ENCODE assay signal across 9 cellular contexts in the genomic region with DNA sequence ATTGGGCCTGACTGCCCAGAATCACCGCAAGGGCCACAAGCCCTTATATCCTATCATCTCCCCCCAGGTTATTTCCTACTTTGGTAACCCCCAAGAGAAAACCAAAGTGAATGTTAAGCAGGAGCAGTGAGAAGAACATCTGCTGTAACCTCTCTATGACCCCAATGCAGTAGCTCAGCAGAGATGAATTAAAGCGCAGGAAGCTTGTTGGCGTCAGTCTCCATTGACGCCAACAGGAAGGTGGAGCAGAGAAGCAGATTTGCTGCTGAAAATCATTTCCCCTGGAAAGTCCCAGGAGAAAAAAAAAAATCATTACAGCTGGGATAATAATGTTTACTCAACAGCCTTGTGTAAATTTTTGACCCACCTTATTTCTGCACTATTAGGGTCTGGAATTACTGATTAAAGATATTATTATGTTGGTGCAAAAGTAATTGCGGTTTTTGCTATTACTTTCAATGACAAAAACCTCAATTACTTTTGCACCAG. TPM values are rescaled to one million over a fixed set of nuclear protein-coding genes. Genes with fewer than 3 reads are reported as not detected.
DNase-seq lines count a peak whose midpoint lies in the region; ATAC-seq, FAIRE-seq and TF ChIP-seq lines count a peak whose summit lies in the region.
"Had no signal": no experiment of that assay in that cellular context is flagged by ENCODE, and none has a peak within 500 bp of the region (broad histone marks: within the 10 kb centered on the region; RNA-seq: fewer than 3 reads in every experiment).

No MANE protein-coding gene starts in this region.

- H3K4me3 Mint-ChIP-seq in WTC11 = no peak overlapping the region

- TF ChIP-seq CTCF in fibroblast of pulmonary artery (IDR thresholded peaks at IDR 0.05; ENCODE audit: low read length, missing control alignments) = no peak
- TF ChIP-seq CTCF in dorsolateral prefrontal cortex (IDR thresholded peaks at IDR 0.05 in 54 of 56, conservative IDR thresholded peaks at IDR 0.05 in 2 of 56; ENCODE audit: low read depth in 1 of 56, partially characterized antibody in 56 of 56) = peak in 5 of 56 donors; percentile 6 to 19 (median 18)
- TF ChIP-seq CTCF in WTC11 (IDR thresholded peaks at IDR 0.05) = no peak
- no peak for TF ChIP-seq CTCF in GM10248 (IDR thresholded peaks at IDR 0.05; ENCODE audit: control extremely low read depth, extremely low read depth, low read depth, missing control alignments)

- intact Hi-C loops in dorsolateral prefrontal cortex (cut with DNase I) = loop anchor here in 1 of 2 donors (5.0 kb wide), 1 partner anchor 467 kb away; no protein-coding TSS in a partner anchor

- no peaks in the 10 kb centered on the region for H3K4me1 Mint-ChIP-seq in WTC11

- H3K4me3 ChIP-seq in fibroblast of pulmonary artery (replicated peaks; ENCODE audit: low read depth, low read length) = no peak overlapping the region
- H3K4me3 ChIP-seq in dorsolateral prefrontal cortex = no peak overlapping the region

- H3K36me3 Mint-ChIP-seq in WTC11 = peaks cover 14% of the 10 kb centered on the region

- no peak for FAIRE-seq in urothelium cell line (lab: Jason Lieb, UNC)

- no peak overlapping the region for H3K27ac Mint-ChIP-seq in WTC11

- POLR2A ChIA-PET in WTC11 (lab: Charles Lee) (no interaction called here), GM10248 (lab: Yijun Ruan, JAX) (interaction anchor here (0.6 to 1.1 kb wide), 2 partner anchors 105 to 417 kb away, joined by 3 read pairs; partner anchors contain the start of gene SOAT1)

- H3K9me3 Mint-ChIP-seq in WTC11 = peaks cover 19% of the 10 kb centered on the region

- no peak overlapping the region for H3K27ac ChIP-seq in dorsolateral prefrontal cortex
- H3K27ac ChIP-seq: HL-60 had no signal

- ATAC-seq in GM19463 (IDR thresholded peaks at IDR 0.05; ENCODE audit: unreplicated experiment) (peak; percentile 88), WTC11 (no peak)

- CTCF ChIA-PET in WTC11 (lab: Charles Lee) (interaction anchor here (0.6 to 14.4 kb wide), 2 partner anchors 102 to 346 kb away, joined by 3 to 914 read pairs; no protein-coding TSS in a partner anchor), GM10248 (lab: Yijun Ruan, JAX) (interaction anchor here (0.9 to 12.4 kb wide), 9 partner anchors 9 to 544 kb away, joined by 3 to 647 read pairs (median 9); no protein-coding TSS in a partner anchor)

- peak; percentile 21 for DNase-seq in DMS 273 treated with DMSO at 0.1 percent for 48 hours (lab: John Stamatoyannopoulos, UW)
- DNase-seq in LHCN-M2 (ENCODE audit: low read depth) = peak; percentile 6
- DNase-seq in fibroblast of pulmonary artery (ENCODE audit: low read depth) = peak; percentile 95
- no peak for DNase-seq in dorsolateral prefrontal cortex
- DNase-seq in urothelium cell line (ENCODE audit: low spot score) = no peak
- no peak for DNase-seq in WTC11 (ENCODE audit: low spot score)
- DNase-seq in GM10248 (ENCODE audit: extremely low spot score) = no peak

- no peaks in the 10 kb centered on the region for H3K27me3 ChIP-seq in dorsolateral prefrontal cortex

- H3K27me3 Mint-ChIP-seq in WTC11 (ENCODE audit: low read depth) = peaks cover 1% of the 10 kb centered on the region; the same call in 1 of the 2 replicates

TF ChIP-seq in WTC11, 78 proteins besides CTCF, POLR2A, EP300 and RAD21:
- TF ChIP-seq ZNF317 (CRISPR knock-in tag; IDR thresholded peaks at IDR 0.05; ENCODE audit: borderline replicate concordance, low read depth) = no peak
- TF ChIP-seq HMGA2 (CRISPR knock-in tag; IDR thresholded peaks at IDR 0.05) = no peak
- no peak for TF ChIP-seq ZNF219 (CRISPR knock-in tag; IDR thresholded peaks at IDR 0.05; ENCODE audit: borderline replicate concordance)
- no peak for TF ChIP-seq E2F4 (CRISPR knock-in tag; IDR thresholded peaks at IDR 0.05; ENCODE audit: borderline replicate concordance, low read depth)
- TF ChIP-seq, protein P1, sequence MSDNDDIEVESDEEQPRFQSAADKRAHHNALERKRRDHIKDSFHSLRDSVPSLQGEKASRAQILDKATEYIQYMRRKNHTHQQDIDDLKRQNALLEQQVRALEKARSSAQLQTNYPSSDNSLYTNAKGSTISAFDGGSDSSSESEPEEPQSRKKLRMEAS (CRISPR knock-in tag; IDR thresholded peaks at IDR 0.05) = no peak
- TF ChIP-seq CDX4 (CRISPR knock-in tag; IDR thresholded peaks at IDR 0.05; ENCODE audit: borderline replicate concordance) = no peak
- TF ChIP-seq, protein P2, sequence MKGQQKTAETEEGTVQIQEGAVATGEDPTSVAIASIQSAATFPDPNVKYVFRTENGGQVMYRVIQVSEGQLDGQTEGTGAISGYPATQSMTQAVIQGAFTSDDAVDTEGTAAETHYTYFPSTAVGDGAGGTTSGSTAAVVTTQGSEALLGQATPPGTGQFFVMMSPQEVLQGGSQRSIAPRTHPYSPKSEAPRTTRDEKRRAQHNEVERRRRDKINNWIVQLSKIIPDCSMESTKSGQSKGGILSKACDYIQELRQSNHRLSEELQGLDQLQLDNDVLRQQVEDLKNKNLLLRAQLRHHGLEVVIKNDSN (CRISPR knock-in tag; IDR thresholded peaks at IDR 0.05) = no peak
- no peak for TF ChIP-seq TP53 (CRISPR knock-in tag; IDR thresholded peaks at IDR 0.05)
- TF ChIP-seq ZNF416 (CRISPR knock-in tag; IDR thresholded peaks at IDR 0.05) = no peak
- no peak for TF ChIP-seq JUN (CRISPR knock-in tag; IDR thresholded peaks at IDR 0.05)
- TF ChIP-seq ELF4 (CRISPR knock-in tag; IDR thresholded peaks at IDR 0.05; ENCODE audit: low read depth) = no peak
- no peak for TF ChIP-seq NFATC4 (CRISPR knock-in tag; IDR thresholded peaks at IDR 0.05)
- TF ChIP-seq ZNF532 (CRISPR knock-in tag; IDR thresholded peaks at IDR 0.05; ENCODE audit: borderline replicate concordance) = no peak

RNA-seq across cellular contexts. Expression of gene FAM163A, which starts 33.2 kb away (rescaled TPM):
- total RNA-seq in LHCN-M2 (2014; rRNA removed) = not detected in 2 replicates
- not detected for polyA plus RNA-seq in LHCN-M2 (2012)
- total RNA-seq in dorsolateral prefrontal cortex = 1 to 10 TPM in 110 of 120 experiments, under 1 TPM in 10; 0.19 to 7.9 (median 2.4) TPM
- total RNA-seq in WTC11 (2021) = 0.07 to 0.09 TPM (median 0.07 TPM) in 3 replicates

Comparison
In these comparisons a context has a peak if more than half of its experiments do, and no peak if none do; other contexts are left out.
1. DNase-seq: peak in DMS 273 treated with DMSO at 0.1 percent for 48 hours (single experiment), LHCN-M2 (single experiment) and fibroblast of pulmonary artery (single experiment); none in dorsolateral prefrontal cortex (0 of 10), urothelium cell line (single experiment), WTC11 (single experiment) and GM10248 (single experiment).